Comparison of ENCODE assay signal across 14 cellular contexts in the genomic region with DNA sequence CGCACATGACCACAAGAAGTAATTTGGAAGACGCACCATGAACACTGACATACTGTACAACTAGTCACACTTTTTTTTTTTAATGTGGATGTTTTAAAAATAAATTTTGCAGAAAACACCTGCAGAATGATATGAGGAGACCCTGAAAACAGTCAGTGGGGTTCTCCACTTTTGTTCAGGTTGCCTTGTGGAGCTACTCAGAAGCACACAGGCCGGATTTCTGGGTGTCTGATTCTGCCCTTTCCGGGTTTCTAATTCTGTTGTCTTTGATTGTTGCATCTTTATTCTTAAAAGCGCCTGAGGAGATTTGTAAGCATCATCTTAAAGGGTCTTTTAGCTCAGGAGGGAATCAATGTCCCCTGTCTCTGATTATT.
DNase-seq lines count a peak whose midpoint lies in the region; ATAC-seq and TF ChIP-seq lines count a peak whose summit lies in the region.
"Had no signal": no experiment of that assay in that cellular context is flagged by ENCODE, and none has a peak within 500 bp of the region (broad histone marks: within the 10 kb centered on the region; RNA-seq: fewer than 3 reads in every experiment).

No MANE protein-coding gene starts in this region.

- TF ChIP-seq CTCF in activated B cell treated with CpG ODN at 0.5 μM for 24 hours (IDR thresholded peaks at IDR 0.05) = no peak
- no peak for TF ChIP-seq CTCF in lower lobe of right lung (IDR thresholded peaks at IDR 0.05)
- TF ChIP-seq CTCF in thyroid gland (IDR thresholded peaks at IDR 0.05) = no peak
- no peak for TF ChIP-seq CTCF in upper lobe of left lung (IDR thresholded peaks at IDR 0.05)

- 89 to 93% methylated on average over 5 of the region's 5 CpGs for WGBS in thyroid gland, 2 donors
- 90 to 94% methylated on average over 5 of the region's 5 CpGs for WGBS in upper lobe of left lung, 2 donors

- intact Hi-C loops in activated B cell treated with CpG ODN at 0.5 μM for 24 hours (cut with micrococcal nuclease) = loop anchor here (1.0 to 5.0 kb wide), 5 partner anchors 36 to 561 kb away; no protein-coding TSS in a partner anchor
- intact Hi-C loops in lower lobe of right lung (cut with DNase I) = no loop called here
- intact Hi-C loops in thyroid gland (cut with DNase I) = no loop called here

- H3K4me3 ChIP-seq in lower lobe of right lung (no peak overlapping the region), thyroid gland (replicated peaks in 1 of 3) (no peak overlapping the region), upper lobe of left lung (no peak overlapping the region)
- H3K4me3 ChIP-seq: colonic mucosa, neural progenitor cell, SJCRH30 had no signal

- H3K36me3 Mint-ChIP-seq in activated naive CD4-positive, alpha-beta T cell treated with anti-CD3 and anti-CD28 coated beads, Interleukin-2, amount 50 U/mL, for 24 hours = no peaks in the 10 kb centered on the region
- H3K36me3 Mint-ChIP-seq in activated B cell treated with CpG ODN at 0.5 μM for 24 hours (ENCODE audit: low read depth) = peaks cover 67% of the 10 kb centered on the region

- no peaks in the 10 kb centered on the region for H3K27me3 Mint-ChIP-seq in activated naive CD4-positive, alpha-beta T cell treated with anti-CD3 and anti-CD28 coated beads, Interleukin-2, amount 50 U/mL, for 24 hours
- H3K27me3 Mint-ChIP-seq in activated B cell treated with CpG ODN at 0.5 μM for 24 hours = no peaks in the 10 kb centered on the region
- H3K27me3 Mint-ChIP-seq: activated CD4-positive, alpha-beta T cell treated with anti-CD3 and anti-CD28 coated beads, Interleukin-2, amount 10 ng/mL, durations not matched to agents 7 days and 5 days had no signal

- no peak for DNase-seq in activated naive CD4-positive, alpha-beta T cell treated with Interleukin-2 at 50 U/mL for 16 hours
- DNase-seq in activated B cell treated with CpG ODN at 0.5 μM for 24 hours (no peak), lower lobe of right lung (no peak), thyroid gland (no peak), upper lobe of left lung (no peak), NCI-H226 (no peak), NOMO-1 (lab: John Stamatoyannopoulos, UW; ENCODE audit: unreplicated experiment in 2 of 2) (no peak)
- DNase-seq: activated gamma-delta T cell had no signal

- H3K27ac ChIP-seq in lower lobe of right lung (peak overlapping the region; percentile 4), thyroid gland (peak overlapping the region in 2 of 3 donors; percentile 59 to 77), upper lobe of left lung (peak overlapping the region in 1 of 4 donors; percentile 36)
- H3K27ac ChIP-seq: colonic mucosa, neural progenitor cell, SJCRH30 had no signal

- H3K4me3 Mint-ChIP-seq in activated naive CD4-positive, alpha-beta T cell treated with anti-CD3 and anti-CD28 coated beads, Interleukin-2, amount 50 U/mL, for 24 hours = no peak overlapping the region
- no peak overlapping the region for H3K4me3 Mint-ChIP-seq in activated B cell treated with CpG ODN at 0.5 μM for 24 hours
- H3K4me3 Mint-ChIP-seq: activated CD4-positive, alpha-beta T cell treated with anti-CD3 and anti-CD28 coated beads, Interleukin-2, amount 10 ng/mL, durations not matched to agents 7 days and 5 days; endodermal cell; neural progenitor cell had no signal

- peaks cover 50% of the 10 kb centered on the region for H3K36me3 ChIP-seq in lower lobe of right lung
- peaks cover 2 to 9% of the 10 kb centered on the region in 2 donors for H3K36me3 ChIP-seq in thyroid gland
- peaks cover 0 to 35% (median 12%) of the 10 kb centered on the region in 4 donors for H3K36me3 ChIP-seq in upper lobe of left lung
- H3K36me3 ChIP-seq: neural progenitor cell, SJCRH30 had no signal

- H3K27me3 ChIP-seq in lower lobe of right lung (ENCODE audit: low read depth) (no peaks in the 10 kb centered on the region), thyroid gland (no peaks in the 10 kb centered on the region), upper lobe of left lung (no peaks in the 10 kb centered on the region)
- H3K27me3 ChIP-seq: colonic mucosa, neural progenitor cell, SJCRH30 had no signal

- TF ChIP-seq EP300 in upper lobe of left lung (IDR thresholded peaks at IDR 0.05) = no peak

- TF ChIP-seq POLR2A in thyroid gland (IDR thresholded peaks at IDR 0.05) = no peak
- no peak for TF ChIP-seq POLR2A in upper lobe of left lung (IDR thresholded peaks at IDR 0.05)

- H3K4me1 Mint-ChIP-seq in activated naive CD4-positive, alpha-beta T cell treated with anti-CD3 and anti-CD28 coated beads, Interleukin-2, amount 50 U/mL, for 24 hours = peaks cover 23% of the 10 kb centered on the region
- H3K4me1 Mint-ChIP-seq in activated B cell treated with CpG ODN at 0.5 μM for 24 hours = peaks cover 59% of the 10 kb centered on the region

- H3K4me1 ChIP-seq in lower lobe of right lung = peaks cover 47% of the 10 kb centered on the region
- H3K4me1 ChIP-seq in thyroid gland = peaks cover 30 to 56% of the 10 kb centered on the region in 2 donors
- peaks cover 26 to 43% (median 35%) of the 10 kb centered on the region in 4 donors for H3K4me1 ChIP-seq in upper lobe of left lung

- H3K27ac Mint-ChIP-seq in activated naive CD4-positive, alpha-beta T cell treated with anti-CD3 and anti-CD28 coated beads, Interleukin-2, amount 50 U/mL, for 24 hours = peak overlapping the region; percentile 51
- H3K27ac Mint-ChIP-seq in activated B cell treated with CpG ODN at 0.5 μM for 24 hours = peak overlapping the region; percentile 65
- H3K27ac Mint-ChIP-seq: activated CD4-positive, alpha-beta T cell treated with anti-CD3 and anti-CD28 coated beads, Interleukin-2, amount 10 ng/mL, durations not matched to agents 7 days and 5 days; endodermal cell; neural progenitor cell had no signal

- H3K9me3 ChIP-seq in lower lobe of right lung (no peaks in the 10 kb centered on the region), thyroid gland (no peaks in the 10 kb centered on the region), upper lobe of left lung (no peaks in the 10 kb centered on the region)
- H3K9me3 ChIP-seq: colonic mucosa, SJCRH30 had no signal

- CTCF ChIA-PET in activated B cell treated with CpG ODN at 0.5 μM for 24 hours (lab: Charles Lee) = interaction anchor here (0.8 to 2.8 kb wide), 10 partner anchors 58 to 561 kb away, joined by 3 to 21 read pairs (median 4); no protein-coding TSS in a partner anchor

- ATAC-seq in activated B cell treated with CpG ODN at 0.5 μM for 24 hours (ENCODE audit: low read depth) (no peak), lower lobe of right lung (no peak), upper lobe of left lung (ENCODE audit: low FRiP score in 2 of 2) (no peak)

- H3K9me3 Mint-ChIP-seq in activated naive CD4-positive, alpha-beta T cell treated with anti-CD3 and anti-CD28 coated beads, Interleukin-2, amount 50 U/mL, for 24 hours = no peaks in the 10 kb centered on the region
- H3K9me3 Mint-ChIP-seq in activated B cell treated with CpG ODN at 0.5 μM for 24 hours = no peaks in the 10 kb centered on the region
- H3K9me3 Mint-ChIP-seq: activated CD4-positive, alpha-beta T cell treated with anti-CD3 and anti-CD28 coated beads, Interleukin-2, amount 10 ng/mL, durations not matched to agents 7 days and 5 days; endodermal cell; neural progenitor cell had no signal

- POLR2A ChIA-PET in activated B cell treated with CpG ODN at 0.5 μM for 24 hours (lab: Charles Lee) = interaction anchor here (0.6 to 1.3 kb wide), 2 partner anchors 129 to 536 kb away, joined by 4 to 9 read pairs; no protein-coding TSS in a partner anchor
